ENCODE assay signal across 27 cellular contexts in genomic region chr4:22531638-22532037, GRCh38.
"Had no signal": no experiment of that assay in that cellular context is flagged by ENCODE, and none has a peak within 500 bp of the region (broad histone marks: within the 10 kb centered on the region; RNA-seq: fewer than 3 reads in every experiment).

No MANE protein-coding gene starts in this region.

- H3K27ac ChIP-seq: coronary artery, dorsolateral prefrontal cortex, epithelial cell of prostate, esophagus squamous epithelium, gastrocnemius medialis, left ventricle myocardium inferior, lower lobe of right lung had no signal

- ATAC-seq: effector memory CD8-positive, alpha-beta T cell; esophagus mucosa; gastrocnemius medialis; left colon; left lobe of liver; lower lobe of right lung; mucosa of descending colon had no signal

- H3K27me3 Mint-ChIP-seq: effector memory CD8-positive, alpha-beta T cell had no signal

- H3K27ac Mint-ChIP-seq: effector memory CD8-positive, alpha-beta T cell; endodermal cell; mesothelial cell of epicardium had no signal

- H3K36me3 ChIP-seq: esophagus squamous epithelium, gastrocnemius medialis, heart right ventricle, left ventricle myocardium inferior, lower lobe of right lung had no signal

- H3K27me3 ChIP-seq: dorsolateral prefrontal cortex, gastrocnemius medialis, heart right ventricle had no signal

- FAIRE-seq: colon, endometrium, islet of Langerhans, keratinocyte had no signal

- H3K4me3 Mint-ChIP-seq: effector memory CD8-positive, alpha-beta T cell; endodermal cell; mesothelial cell of epicardium had no signal

- H3K4me3 ChIP-seq: coronary artery, dorsolateral prefrontal cortex, esophagus squamous epithelium, gastrocnemius medialis, heart right ventricle, left ventricle myocardium inferior, lower lobe of right lung, mucosa of descending colon had no signal

- H3K4me1 Mint-ChIP-seq: endodermal cell, mesothelial cell of epicardium had no signal

- H3K4me1 ChIP-seq: gastrocnemius medialis, heart right ventricle, left ventricle myocardium inferior, lower lobe of right lung had no signal

- DNase-seq: dermis blood vessel endothelial cell; dorsolateral prefrontal cortex; effector CD4-positive, alpha-beta T cell; effector memory CD8-positive, alpha-beta T cell; endodermal cell; erythroblast; esophagus squamous epithelium; foreskin melanocyte; gastrocnemius medialis; glutamatergic neuron; head of caudate nucleus; hippocampal formation; left colon; left ventricle myocardium inferior; lower lobe of right lung; mesenchymal stem cell; mucosa of descending colon had no signal
